Comparison of ENCODE assay signal across 35 cellular contexts in the genomic region with DNA sequence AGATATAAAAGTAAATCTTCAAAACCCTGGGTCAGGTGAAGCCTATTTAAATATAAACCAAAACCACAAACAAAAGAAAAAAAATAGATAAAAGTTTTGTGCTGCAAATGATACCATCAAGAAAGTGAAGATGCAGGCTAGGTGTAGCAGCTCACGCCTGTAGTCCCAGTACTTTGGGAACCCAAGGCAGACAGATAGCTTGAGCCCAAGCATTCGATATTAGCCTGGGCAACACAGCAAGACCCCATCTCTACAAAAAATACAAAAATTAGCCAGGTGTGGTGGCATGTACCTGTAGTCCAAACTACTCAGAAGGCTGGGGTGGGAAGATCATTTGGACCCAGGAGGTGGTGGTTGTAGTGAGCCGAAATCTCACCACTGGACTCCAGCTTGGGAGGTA.
A peak's percentile ranks its signal among the peaks of the same experiment; 100 is the strongest.
DNase-seq lines count a peak whose midpoint lies in the region; ATAC-seq, FAIRE-seq and TF ChIP-seq lines count a peak whose summit lies in the region.
"Had no signal": no experiment of that assay in that cellular context is flagged by ENCODE, and none has a peak within 500 bp of the region (broad histone marks: within the 10 kb centered on the region; RNA-seq: fewer than 3 reads in every experiment).

No MANE protein-coding gene starts in this region.

- no peaks in the 10 kb centered on the region for H3K9me3 Mint-ChIP-seq in WTC11
- H3K9me3 Mint-ChIP-seq in endothelial cell (ENCODE audit: unreplicated experiment): no peaks in the 10 kb centered on the region

- peaks cover 64% of the 10 kb centered on the region for H3K79me2 ChIP-seq in HepG2 (ENCODE audit: insufficient read depth, low read length)

- peaks cover 22% of the 10 kb centered on the region for H3K4me1 Mint-ChIP-seq in WTC11
- H3K4me1 Mint-ChIP-seq in endothelial cell (ENCODE audit: unreplicated experiment): peaks cover 6% of the 10 kb centered on the region
- H3K4me1 Mint-ChIP-seq: B cell; CD14-positive monocyte; CD4-positive, alpha-beta memory T cell; CD4-positive, CD25-positive, alpha-beta regulatory T cell; CD8-positive, alpha-beta memory T cell had no signal

- ATAC-seq in HepG2 (no peak), right lobe of liver (no peak), WTC11 (no peak), left cardiac atrium (no peak)
- ATAC-seq: A549; CD8-positive, alpha-beta T cell had no signal

- H3K9me3 ChIP-seq in HepG2 (ENCODE audit: low read length): no peaks in the 10 kb centered on the region
- no peaks in the 10 kb centered on the region for H3K9me3 ChIP-seq in right lobe of liver
- no peaks in the 10 kb centered on the region for H3K9me3 ChIP-seq in HEK293 (ENCODE audit: control insufficient read depth, insufficient read depth, low read depth, low read length)
- H3K9me3 ChIP-seq in esophagus muscularis mucosa: no peaks in the 10 kb centered on the region
- no peaks in the 10 kb centered on the region for H3K9me3 ChIP-seq in BE2C
- H3K9me3 ChIP-seq: A549; BLaER1; BLaER1 treated with 17β-estradiol and CSF1 and Interleukin-3, amounts not matched to agents 10 nM and 100 nM; Caco-2 had no signal

- H3K27me3 Mint-ChIP-seq in WTC11 (ENCODE audit: low read depth) (no peaks in the 10 kb centered on the region), endothelial cell (ENCODE audit: unreplicated experiment) (no peaks in the 10 kb centered on the region)
- H3K27me3 Mint-ChIP-seq: B cell; CD4-positive, alpha-beta memory T cell; CD4-positive, alpha-beta T cell; CD4-positive, CD25-positive, alpha-beta regulatory T cell had no signal

- BruUV-seq in HepG2 (replicated peaks; lab: Mats Ljungman, UMichigan): no TSS peak

- H3K4me1 ChIP-seq in HepG2 (ENCODE audit: insufficient read depth, low read length): peaks cover 62% of the 10 kb centered on the region
- peaks cover 0 to 26% (median 11%) of the 10 kb centered on the region in 4 donors for H3K4me1 ChIP-seq in right lobe of liver
- peaks cover 6% of the 10 kb centered on the region; the same call in 1 of the 2 replicates for H3K4me1 ChIP-seq in HEK293 (ENCODE audit: control insufficient read depth, insufficient read depth, low read length)
- peaks cover 6 to 15% (median 9%) of the 10 kb centered on the region in 4 donors for H3K4me1 ChIP-seq in esophagus muscularis mucosa
- no peaks in the 10 kb centered on the region for H3K4me1 ChIP-seq in BE2C
- H3K4me1 ChIP-seq: A549 had no signal

- TF ChIP-seq RAD21 in HepG2 (CRISPR knock-in tag; IDR thresholded peaks at IDR 0.05): no peak

- DNase-seq in HepG2 (ENCODE audit: low spot score) (no peak), right lobe of liver (no peak), WTC11 (ENCODE audit: low spot score) (no peak), esophagus muscularis mucosa (ENCODE audit: extremely low spot score) (peak; percentile 5), BE2C (no peak), left cardiac atrium (no peak), endothelial cell (ENCODE audit: low spot score) (no peak)
- DNase-seq: 8988T; ACHN; AML-193; C1 segment of cervical spinal cord; Caco-2; Calu3; CD4-positive, alpha-beta memory T cell; CD4-positive, alpha-beta T cell; CD4-positive, CD25-positive, alpha-beta regulatory T cell; CD8-positive, alpha-beta memory T cell; CD8-positive, alpha-beta T cell; COR-L47; DMS 273 treated with DMSO at 0.1 percent for 48 hours; DMS153; DMS53; DMS79; DMS79 treated with DMSO at 0.1 percent for 48 hours; DND-41; EL had no signal

- peaks cover 35% of the 10 kb centered on the region for H4K20me1 ChIP-seq in HepG2 (ENCODE audit: insufficient read depth, low read length)
- H4K20me1 ChIP-seq: BLaER1 treated with 17β-estradiol and CSF1 and Interleukin-3, amounts not matched to agents 10 nM and 100 nM had no signal

- TF ChIP-seq CTCF in HepG2 (CRISPR knock-in tag; IDR thresholded peaks at IDR 0.05): no peak
- TF ChIP-seq CTCF in right lobe of liver (IDR thresholded peaks at IDR 0.05): no peak
- TF ChIP-seq CTCF in HEK293 (tag by site-specific recombination; IDR thresholded peaks at IDR 0.05): no peak
- no peak for TF ChIP-seq CTCF in WTC11 (IDR thresholded peaks at IDR 0.05)
- TF ChIP-seq CTCF in esophagus muscularis mucosa (IDR thresholded peaks at IDR 0.05): no peak
- TF ChIP-seq CTCF in BE2C (IDR thresholded peaks at IDR 0.05; ENCODE audit: low read depth, low read length): no peak
- no peak for TF ChIP-seq CTCF in endothelial cell (IDR thresholded peaks at IDR 0.05; ENCODE audit: unreplicated experiment)

- H3K36me3 Mint-ChIP-seq in WTC11 (no peaks in the 10 kb centered on the region), endothelial cell (ENCODE audit: low read depth, unreplicated experiment) (no peaks in the 10 kb centered on the region)
- H3K36me3 Mint-ChIP-seq: CD14-positive monocyte; CD4-positive, alpha-beta memory T cell; CD4-positive, CD25-positive, alpha-beta regulatory T cell; CD8-positive, alpha-beta T cell had no signal

- CTCF ChIA-PET in HepG2 (lab: Yijun Ruan, JAX; ENCODE audit: low intra/inter-chr PET ratio, low total read pairs) (no interaction called here), HEK293 (lab: Yijun Ruan, JAX) (no interaction called here), WTC11 (lab: Charles Lee) (no interaction called here)

- TF ChIP-seq POLR2A in HepG2 (IDR thresholded peaks at IDR 0.05; ENCODE audit: insufficient read depth in 1 of 2, low read depth in 2 of 2, low read length in 2 of 2): no peak
- no peak for TF ChIP-seq POLR2A in right lobe of liver (IDR thresholded peaks at IDR 0.05)
- no peak for TF ChIP-seq POLR2A in esophagus muscularis mucosa (IDR thresholded peaks at IDR 0.05; ENCODE audit: low read depth)

- H3K4me3 ChIP-seq in HepG2 (replicated peaks in 1 of 3; ENCODE audit: insufficient read depth in 1 of 3, low read depth in 2 of 3, low read length in 3 of 3) (no peak overlapping the region), right lobe of liver (no peak overlapping the region), HEK293 (ENCODE audit: low read depth, low read length) (no peak overlapping the region), esophagus muscularis mucosa (no peak overlapping the region), BE2C (ENCODE audit: low read depth, low read length) (no peak overlapping the region)
- H3K4me3 ChIP-seq: A549; BLaER1; BLaER1 treated with 17β-estradiol and CSF1 and Interleukin-3, amounts not matched to agents 10 nM and 100 nM had no signal

- FAIRE-seq in HepG2 (lab: Jason Lieb, UNC): no peak
- FAIRE-seq: A204.1, A549 had no signal

- TF ChIP-seq EP300 in HepG2 (IDR thresholded peaks at IDR 0.05; ENCODE audit: low read depth in 2 of 2, low read length in 2 of 2): no peak
- TF ChIP-seq EP300 in HepG2 (CRISPR knock-in tag; IDR thresholded peaks at IDR 0.05; ENCODE audit: borderline replicate concordance): no peak
- no peak for TF ChIP-seq EP300 in esophagus muscularis mucosa (IDR thresholded peaks at IDR 0.05)

- no peak overlapping the region for H3K27ac Mint-ChIP-seq in WTC11
- H3K27ac Mint-ChIP-seq in endothelial cell (ENCODE audit: unreplicated experiment): no peak overlapping the region
- H3K27ac Mint-ChIP-seq: B cell; CD14-positive monocyte; CD4-positive, alpha-beta memory T cell; CD4-positive, alpha-beta T cell; CD4-positive, CD25-positive, alpha-beta regulatory T cell; CD8-positive, alpha-beta memory T cell; CD8-positive, alpha-beta T cell had no signal

- no peak overlapping the region for H3K9ac ChIP-seq in HepG2 (ENCODE audit: insufficient read depth, low read depth, low read length)
- H3K9ac ChIP-seq: BLaER1; BLaER1 treated with 17β-estradiol and CSF1 and Interleukin-3, amounts not matched to agents 10 nM and 100 nM had no signal

- no peak overlapping the region for H2AFZ ChIP-seq in HepG2 (ENCODE audit: low read length)

- H3K4me3 Mint-ChIP-seq in WTC11 (no peak overlapping the region), endothelial cell (ENCODE audit: unreplicated experiment) (no peak overlapping the region)
- H3K4me3 Mint-ChIP-seq: B cell; CD14-positive monocyte; CD4-positive, alpha-beta memory T cell; CD4-positive, alpha-beta T cell; CD4-positive, CD25-positive, alpha-beta regulatory T cell; CD8-positive, alpha-beta memory T cell; CD8-positive, alpha-beta T cell had no signal

- 91% methylated on average over 3 of the region's 3 CpGs for WGBS in HepG2 (ENCODE audit: low lambda C conversion rate)
- 87% methylated on average over 3 of the region's 3 CpGs for WGBS in right lobe of liver (ENCODE audit: insufficient coverage, low coverage, low lambda C conversion rate, missing lambda C conversion rate)
- 95% methylated on average over 3 of the region's 3 CpGs for WGBS in esophagus muscularis mucosa

- H3K27ac ChIP-seq in HepG2 (ENCODE audit: extremely low read length, insufficient read depth, low read length): no peak overlapping the region
- no peak overlapping the region for H3K27ac ChIP-seq in right lobe of liver
- H3K27ac ChIP-seq in HEK293 (ENCODE audit: extremely low read depth, low read depth, low read length): no peak overlapping the region
- no peak overlapping the region for H3K27ac ChIP-seq in esophagus muscularis mucosa (replicated peaks in 1 of 4)
- H3K27ac ChIP-seq: 22Rv1; A549; BLaER1; BLaER1 treated with 17β-estradiol and CSF1 and Interleukin-3, amounts not matched to agents 10 nM and 100 nM; C4-2B had no signal

- H3K27me3 ChIP-seq in HepG2 (ENCODE audit: control insufficient read depth in 1 of 2, insufficient read depth in 2 of 2, low read length in 2 of 2) (no peaks in the 10 kb centered on the region), right lobe of liver (no peaks in the 10 kb centered on the region), esophagus muscularis mucosa (no peaks in the 10 kb centered on the region), BE2C (no peaks in the 10 kb centered on the region)
- H3K27me3 ChIP-seq: BLaER1; BLaER1 treated with 17β-estradiol and CSF1 and Interleukin-3, amounts not matched to agents 10 nM and 100 nM had no signal

- H3K4me2 ChIP-seq in HepG2 (ENCODE audit: low read depth, low read length): no peak overlapping the region
- H3K4me2 ChIP-seq: A549; BLaER1; BLaER1 treated with 17β-estradiol and CSF1 and Interleukin-3, amounts not matched to agents 10 nM and 100 nM had no signal

- intact Hi-C loops in HepG2 (cut with micrococcal nuclease; ENCODE audit: unreplicated experiment): loop anchor here (5.0 kb wide), 1 partner anchor 47 kb away; no protein-coding TSS in a partner anchor
- intact Hi-C loops in right lobe of liver (cut with DNase I): no loop called here
- intact Hi-C loops in esophagus muscularis mucosa (cut with DNase I): no loop called here
- intact Hi-C loops in left cardiac atrium (cut with DNase I): no loop called here

- POLR2A ChIA-PET in HepG2 (lab: Yijun Ruan, JAX): no interaction called here
- POLR2A ChIA-PET in HEK293 (lab: Yijun Ruan, JAX): no interaction called here
- POLR2A ChIA-PET in WTC11 (lab: Charles Lee): no interaction called here

- in situ Hi-C loops in HepG2 (cut with HindIII; ENCODE audit: extremely low pct_ligation_motif_present, low pct_unique_long_range_greater_than_20kb): no loop called here

- no peaks in the 10 kb centered on the region; a peak in 1 of 5 replicates for H3K36me3 ChIP-seq in HepG2 (replicated peaks in 1 of 2; ENCODE audit: control insufficient read depth in 1 of 2, insufficient read depth in 2 of 2, low read length in 2 of 2)
- no peaks in the 10 kb centered on the region for H3K36me3 ChIP-seq in right lobe of liver
- H3K36me3 ChIP-seq in HEK293 (ENCODE audit: control insufficient read depth in 2 of 2, insufficient read depth in 1 of 2, low read length in 2 of 2): no peaks in the 10 kb centered on the region
- H3K36me3 ChIP-seq in esophagus muscularis mucosa: no peaks in the 10 kb centered on the region
- no peaks in the 10 kb centered on the region for H3K36me3 ChIP-seq in BE2C
- H3K36me3 ChIP-seq: BLaER1; BLaER1 treated with 17β-estradiol and CSF1 and Interleukin-3, amounts not matched to agents 10 nM and 100 nM had no signal

Comparison
In these comparisons a context has a peak if more than half of its experiments do, and no peak if none do; other contexts are left out.
1. Of the 63 proteins assayed by ChIP-seq in both HepG2 and HEK293: peak only in HepG2: none; only in HEK293: none; in both: ZNF121; in neither: 62.